ENCODE assay signal across 13 cellular contexts in genomic region chr14:105317546-105317945, GRCh38. TPM values are rescaled to one million over a fixed set of nuclear protein-coding genes. Genes with fewer than 3 reads are reported as not detected.
DNase-seq lines count a peak whose midpoint lies in the region; ATAC-seq, FAIRE-seq and TF ChIP-seq lines count a peak whose summit lies in the region.
"Had no signal": no experiment of that assay in that cellular context is flagged by ENCODE, and none has a peak within 500 bp of the region (broad histone marks: within the 10 kb centered on the region; RNA-seq: fewer than 3 reads in every experiment).

No MANE protein-coding gene starts in this region.

- H3K27ac Mint-ChIP-seq in HFFc6 (peak overlapping the region; percentile 76), neural crest cell (ENCODE audit: unreplicated experiment) (no peak overlapping the region)
- H3K27ac Mint-ChIP-seq in activated naive CD4-positive, alpha-beta T cell treated with anti-CD3 and anti-CD28 coated beads, Interleukin-2, amount 50 U/mL, for 72 hours: no peak overlapping the region

- no peak overlapping the region for H4K8ac ChIP-seq in H1 (ENCODE audit: extremely low read depth, insufficient read depth, low read length)

- H3K14ac ChIP-seq in H1 (ENCODE audit: insufficient read length): no peak overlapping the region

- no peak overlapping the region for H3K27ac ChIP-seq in H1 (ENCODE audit: low read depth, low read length)
- H3K27ac ChIP-seq in thyroid gland: no peak overlapping the region

- H2BK15ac ChIP-seq in H1 (ENCODE audit: low read length): no peak overlapping the region

- H4K5ac ChIP-seq in H1 (ENCODE audit: insufficient read length, low read depth, low read length): no peak overlapping the region

- H3K18ac ChIP-seq in H1 (ENCODE audit: extremely low read depth, low read length): no peak overlapping the region

- peak overlapping the region; percentile 1; the same call in 1 of the 2 replicates for H2AK5ac ChIP-seq in H1 (ENCODE audit: low read depth, low read length)

- CTCF ChIA-PET in AG04449 (lab: Yijun Ruan, JAX) (interaction anchor here (1.7 kb wide), 1 partner anchor 34 kb away, joined by 9 read pairs; no protein-coding TSS in a partner anchor), H1 (lab: Charles Lee; ENCODE audit: partially characterized antibody) (interaction anchor here (1.2 to 3.0 kb wide), 3 partner anchors 9 to 17 kb away, joined by 3 to 10 read pairs (median 3); no protein-coding TSS in a partner anchor)

- H3K4me3 Mint-ChIP-seq in HFFc6 (peak overlapping the region; percentile 77), neural crest cell (peak overlapping the region; percentile 86)

- POLR2A ChIA-PET in AG04449 (lab: Yijun Ruan, JAX): no interaction called here
- POLR2A ChIA-PET in H1 (lab: Charles Lee; ENCODE audit: partially characterized antibody): interaction anchor here (1.2 kb wide), 1 partner anchor 17 kb away, joined by 4 read pairs; no protein-coding TSS in a partner anchor

- H3K79me1 ChIP-seq in H1 (ENCODE audit: low read depth, low read length): peaks cover 20% of the 10 kb centered on the region

- H3K4me3 ChIP-seq in AG04449 (ENCODE audit: low read depth, low read length) (0 out of 2 replicates have a peak overlapping the region, but pooled peaks have one; percentile 3), H1 (ENCODE audit: extremely low read depth in 1 of 4, insufficient read depth in 2 of 4, low read depth in 3 of 4, low read length in 4 of 4) (no peak overlapping the region), thyroid gland (replicated peaks in 1 of 3) (no peak overlapping the region)
- H3K4me3 ChIP-seq: lung had no signal

- no peak for TF ChIP-seq CTCF in AG04449 (IDR thresholded peaks at IDR 0.05; ENCODE audit: insufficient read depth, low read length, missing control alignments)
- no peak; the same call in none of the 2 replicates for TF ChIP-seq CTCF in HFFc6 (IDR thresholded peaks at IDR 0.05)
- no peak for TF ChIP-seq CTCF in H1 (IDR thresholded peaks at IDR 0.05; ENCODE audit: control extremely low read depth in 1 of 3, insufficient read depth in 1 of 3, low read depth in 1 of 3, low read length in 3 of 3)
- TF ChIP-seq CTCF in neural crest cell (conservative IDR thresholded peaks at IDR 0.05): no peak
- no peak for TF ChIP-seq CTCF in thyroid gland (IDR thresholded peaks at IDR 0.05)

- TF ChIP-seq POLR2A in H1 (IDR thresholded peaks at IDR 0.05; ENCODE audit: control extremely low read depth in 1 of 2, low read depth in 2 of 2, low read length in 2 of 2): no peak
- no peak for TF ChIP-seq POLR2A in thyroid gland (IDR thresholded peaks at IDR 0.05)

- no peak for FAIRE-seq in H1 (lab: Jason Lieb, UNC)
- FAIRE-seq: D721Med, GM19239 had no signal

- H3K23me2 ChIP-seq in H1 (ENCODE audit: low read depth, low read length): peaks cover 7% of the 10 kb centered on the region; the same call in 1 of the 2 replicates

- H3K9me3 ChIP-seq in H1 (ENCODE audit: insufficient read depth in 2 of 2, low read depth in 1 of 2, low read length in 1 of 2) (no peaks in the 10 kb centered on the region), thyroid gland (no peaks in the 10 kb centered on the region)

- H3K23ac ChIP-seq in H1 (ENCODE audit: insufficient read length): no peak overlapping the region

- H2AFZ ChIP-seq in H1 (ENCODE audit: low read length): no peak overlapping the region

- no peak for ATAC-seq in activated naive CD4-positive, alpha-beta T cell treated with anti-CD3 and anti-CD28 coated beads, Interleukin-2, amount 50 U/mL, for 72 hours
- no peak for ATAC-seq in GM19463 (IDR thresholded peaks at IDR 0.05; ENCODE audit: unreplicated experiment)

- no peak overlapping the region for H3K4ac ChIP-seq in H1 (replicated peaks; ENCODE audit: insufficient read length, low read depth, low read length)

- no peak overlapping the region for H2BK120ac ChIP-seq in H1 (replicated peaks; ENCODE audit: low read depth, low read length)

- TF ChIP-seq EP300 in H1 (IDR thresholded peaks at IDR 0.05; ENCODE audit: borderline replicate concordance in 1 of 2, low read depth in 2 of 2, low read length in 2 of 2): no peak

- 93% methylated on average over 7 of the region's 11 CpGs; no CpG with 5 or more reads in 1 of the 2 experiments for WGBS in H1 (ENCODE audit: extremely low coverage in 1 of 2, insufficient coverage in 1 of 2, insufficient read length in 1 of 2, insufficient replicate concordance in 2 of 2, low coverage in 1 of 2, low lambda C conversion rate in 2 of 2, missing lambda C conversion rate in 1 of 2), 2 experiments
- WGBS in thyroid gland, 2 donors: 66 to 69% methylated on average over 11 of the region's 11 CpGs

- peaks cover 7 to 58% of the 10 kb centered on the region in 2 experiments; a peak in 3 of 4 replicates for H3K79me2 ChIP-seq in H1 (ENCODE audit: control insufficient read depth in 1 of 2, insufficient read depth in 2 of 2, low read length in 2 of 2)

- no peak overlapping the region for H3K56ac ChIP-seq in H1 (replicated peaks; ENCODE audit: insufficient read length, low read depth, low read length)

- H3K4me2 ChIP-seq in H1 (ENCODE audit: insufficient read depth in 1 of 2, low read depth in 2 of 2, low read length in 2 of 2): no peak overlapping the region

- H3K9ac ChIP-seq in H1 (replicated peaks in 1 of 4; ENCODE audit: extremely low read depth in 1 of 4, low read depth in 3 of 4, low read length in 3 of 4): no peak overlapping the region

- H3K36me3 ChIP-seq in H1 (ENCODE audit: control insufficient read depth in 2 of 4, insufficient read depth in 4 of 4, low read length in 3 of 4) (no peaks in the 10 kb centered on the region), thyroid gland (no peaks in the 10 kb centered on the region)

- H4K20me1 ChIP-seq in H1 (replicated peaks in 1 of 2; ENCODE audit: control insufficient read depth in 1 of 2, insufficient read depth in 2 of 2, low read length in 2 of 2): peaks cover 7 to 25% of the 10 kb centered on the region in 2 experiments

- TF ChIP-seq RAD21 in H1 (IDR thresholded peaks at IDR 0.05 in 1 of 2, conservative IDR thresholded peaks at IDR 0.05 in 1 of 2; ENCODE audit: low read depth in 2 of 2, low read length in 2 of 2): no peak

- DNase-seq in AG04449 (ENCODE audit: low read depth, low spot score): no peak
- DNase-seq in HFFc6: peak; percentile 77
- no peak for DNase-seq in H1 (ENCODE audit: low read depth in 1 of 2, low spot score in 2 of 2)
- DNase-seq in neural crest cell (ENCODE audit: low read depth, low spot score): no peak
- no peak for DNase-seq in activated naive CD4-positive, alpha-beta T cell treated with anti-CD3 and anti-CD28 coated beads, Interleukin-2, amount 50 U/mL, for 72 hours (ENCODE audit: low spot score in 2 of 2)
- DNase-seq in UCSD-AML1 (lab: John Stamatoyannopoulos, UW; ENCODE audit: unreplicated experiment): no peak
- no peak for DNase-seq in thyroid gland
- DNase-seq: activated CD4-positive, alpha-beta T cell treated with anti-CD3 and anti-CD28 coated beads for 1 hour; NCI-H2227 treated with DMSO at 0.1 percent for 48 hours had no signal

- no peaks in the 10 kb centered on the region for H3K9me3 Mint-ChIP-seq in HFFc6
- H3K9me3 Mint-ChIP-seq in neural crest cell: no peaks in the 10 kb centered on the region
- no peaks in the 10 kb centered on the region for H3K9me3 Mint-ChIP-seq in activated naive CD4-positive, alpha-beta T cell treated with anti-CD3 and anti-CD28 coated beads, Interleukin-2, amount 50 U/mL, for 72 hours

- H3K4me1 ChIP-seq in H1 (replicated peaks in 1 of 4; ENCODE audit: control insufficient read depth in 3 of 4, insufficient read depth in 4 of 4, low read length in 3 of 4): peaks cover 0 to 12% (median 5%) of the 10 kb centered on the region in 4 experiments; a peak in 5 of 7 replicates
- H3K4me1 ChIP-seq in thyroid gland: peaks cover 16 to 33% of the 10 kb centered on the region in 2 donors

- H2BK5ac ChIP-seq in H1 (ENCODE audit: low read depth, low read length): no peak overlapping the region

- no peaks in the 10 kb centered on the region; the same call in 1 of the 2 replicates for H3K27me3 Mint-ChIP-seq in HFFc6 (ENCODE audit: insufficient read depth)
- H3K27me3 Mint-ChIP-seq in neural crest cell (ENCODE audit: low read depth): no peaks in the 10 kb centered on the region

- no peak overlapping the region for H4K91ac ChIP-seq in H1 (replicated peaks; ENCODE audit: insufficient read length, low read length)

- H3K36me3 Mint-ChIP-seq in HFFc6 (ENCODE audit: low read depth): peaks cover 3% of the 10 kb centered on the region
- H3K36me3 Mint-ChIP-seq in neural crest cell (ENCODE audit: low read depth): peaks cover 1% of the 10 kb centered on the region
- peaks cover 0 to 5% of the 10 kb centered on the region in 2 donors for H3K36me3 Mint-ChIP-seq in activated naive CD4-positive, alpha-beta T cell treated with anti-CD3 and anti-CD28 coated beads, Interleukin-2, amount 50 U/mL, for 72 hours

- intact Hi-C loops in thyroid gland (cut with DNase I): no loop called here

- H3K27me3 ChIP-seq in H1 (replicated peaks in 1 of 4; ENCODE audit: control insufficient read depth in 3 of 4, extremely low read depth in 1 of 4, insufficient read depth in 3 of 4, low read length in 3 of 4): peaks cover 0 to 2% (median 0%) of the 10 kb centered on the region in 4 experiments; a peak in 1 of 7 replicates
- H3K27me3 ChIP-seq in thyroid gland: no peaks in the 10 kb centered on the region

- no peak overlapping the region for H2BK12ac ChIP-seq in H1 (ENCODE audit: low read depth, low read length)

- peaks cover 38% of the 10 kb centered on the region for H3K4me1 Mint-ChIP-seq in HFFc6 (ENCODE audit: low read depth)
- H3K4me1 Mint-ChIP-seq in neural crest cell: peaks cover 15% of the 10 kb centered on the region

- no peak overlapping the region for H2BK20ac ChIP-seq in H1 (ENCODE audit: low read length)

RNA-seq across cellular contexts. Expression of gene PACS2, which starts 3.0 kb away (rescaled TPM):
- 10 to 100 TPM; 33.5 to 38.5 (median 35.2) TPM for total RNA-seq in HFFc6 (2021; fragmentation: NEBNext Ultra II Directional; extraction: Animal tissue kit (Norgen Biotek cat#: 25700))
- total RNA-seq in H1 (2021; fragmentation: NEBNext Ultra II Directional; extraction: Animal tissue kit (Norgen Biotek cat#: 25700)): 62.3 and 62.8 TPM in 2 replicates
- 38.0 and 65.4 TPM in 2 replicates for polyA plus RNA-seq in H1 (2011; rRNA removed)
- 57.3 TPM for polyA plus RNA-seq in H1 (2011; cell fraction: cytosol; rRNA removed)
- polyA plus RNA-seq in H1 (2011; cell fraction: nucleus; rRNA removed): 306 TPM
- polyA plus RNA-seq in H1 (2012, experiment 1 of 2): 54.5 to 72.8 TPM (median 68.7 TPM) in 4 replicates
- 42.3 TPM for polyA plus RNA-seq in H1 (2012, experiment 2 of 2)
- polyA plus RNA-seq in H1 (2013, experiment 1 of 2): 35.8 TPM
- 33.2 TPM for polyA plus RNA-seq in H1 (2013, experiment 2 of 2)
- polyA minus RNA-seq in H1 (2011; rRNA and poly(A)+ RNA removed): 28.2 and 33.0 TPM in 2 replicates
- 49.0 TPM for polyA minus RNA-seq in H1 (2011; cell fraction: cytosol; rRNA and poly(A)+ RNA removed)
- polyA minus RNA-seq in H1 (2011; cell fraction: nucleus; rRNA and poly(A)+ RNA removed): 88.7 TPM
- total RNA-seq in neural crest cell (101 and 104 TPM in 2 replicates), thyroid gland (10 to 100 TPM; 54.6 to 85.2 (median 72.1) TPM)
- total RNA-seq in activated naive CD4-positive, alpha-beta T cell treated with anti-CD3 and anti-CD28 coated beads, Interleukin-2, amount 50 U/mL, for 72 hours: 10 to 100 TPM; 35.2 to 36.9 TPM

RNA-seq across cellular contexts. Expression of gene BRF1, which starts 16.7 kb away (rescaled TPM):
- total RNA-seq in HFFc6 (2021; fragmentation: NEBNext Ultra II Directional; extraction: Animal tissue kit (Norgen Biotek cat#: 25700)): 10 to 100 TPM; 20.1 to 25.8 (median 21.8) TPM
- total RNA-seq in H1 (2021; fragmentation: NEBNext Ultra II Directional; extraction: Animal tissue kit (Norgen Biotek cat#: 25700)): 18.3 and 18.5 TPM in 2 replicates
- polyA plus RNA-seq in H1 (2011; rRNA removed): 7.7 and 12.5 TPM in 2 replicates
- polyA plus RNA-seq in H1 (2011; cell fraction: cytosol; rRNA removed): 11.1 TPM
- 32.8 TPM for polyA plus RNA-seq in H1 (2011; cell fraction: nucleus; rRNA removed)
- 11.4 to 15.6 TPM (median 13.1 TPM) in 4 replicates for polyA plus RNA-seq in H1 (2012, experiment 1 of 2)
- 7.8 TPM for polyA plus RNA-seq in H1 (2012, experiment 2 of 2)
- polyA plus RNA-seq in H1 (2013, experiment 1 of 2): 9.6 TPM
- 8.4 TPM for polyA plus RNA-seq in H1 (2013, experiment 2 of 2)
- polyA minus RNA-seq in H1 (2011; rRNA and poly(A)+ RNA removed): 10.3 and 11.4 TPM in 2 replicates
- 15.4 TPM for polyA minus RNA-seq in H1 (2011; cell fraction: cytosol; rRNA and poly(A)+ RNA removed)
- polyA minus RNA-seq in H1 (2011; cell fraction: nucleus; rRNA and poly(A)+ RNA removed): 35.1 TPM
- total RNA-seq in neural crest cell (50.0 and 51.1 TPM in 2 replicates), thyroid gland (10 to 100 TPM; 44.5 to 99.6 (median 56.2) TPM)
- 10 to 100 TPM; 38.2 to 41.7 TPM for total RNA-seq in activated naive CD4-positive, alpha-beta T cell treated with anti-CD3 and anti-CD28 coated beads, Interleukin-2, amount 50 U/mL, for 72 hours
